ENCODE assay signal across 14 cellular contexts in the genomic region with DNA sequence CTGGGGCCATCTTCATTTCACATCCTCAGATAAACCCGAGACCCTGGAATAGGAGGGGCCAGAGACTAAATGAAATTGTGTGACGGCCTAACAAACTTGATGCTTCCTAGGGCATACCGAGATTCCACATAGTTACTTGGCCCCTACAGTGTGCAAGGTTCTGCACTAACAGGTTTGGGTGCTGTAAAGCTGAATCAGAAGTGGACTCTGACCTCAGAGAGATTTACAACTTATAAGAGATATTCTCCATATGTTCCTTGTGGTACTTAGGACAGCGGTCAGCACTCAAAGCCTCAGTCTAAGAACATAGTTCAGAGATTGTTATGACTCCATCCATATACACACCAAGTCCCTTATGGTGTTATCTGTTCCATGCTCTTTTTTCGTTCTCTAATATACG. TPM values are rescaled to one million over a fixed set of nuclear protein-coding genes. Genes with fewer than 3 reads are reported as not detected.
DNase-seq lines count a peak whose midpoint lies in the region; ATAC-seq and TF ChIP-seq lines count a peak whose summit lies in the region.
"Had no signal": no experiment of that assay in that cellular context is flagged by ENCODE, and none has a peak within 500 bp of the region (broad histone marks: within the 10 kb centered on the region; RNA-seq: fewer than 3 reads in every experiment).

No MANE protein-coding gene starts in this region.

- no peaks in the 10 kb centered on the region for H3K9me2 ChIP-seq in PC-3 (replicated peaks; ENCODE audit: low read length)

- H3K4me3 Mint-ChIP-seq in endodermal cell, result peak overlapping the region; percentile 5
- H3K4me3 Mint-ChIP-seq in nephron progenitor cell, result peak overlapping the region; percentile 64
- H3K4me3 Mint-ChIP-seq: stimulated activated memory B cell treated with anti-CD40 and anti-IgM and Interleukin-4, amounts not matched to agents 10 μg/mL and 1 μg/mL and 100 μg/mL, for 72 hours had no signal

- H3K9ac ChIP-seq in PC-3 (ENCODE audit: low read length) (no peak overlapping the region), endodermal cell (ENCODE audit: extremely low read depth, low read length, poor library complexity, severe bottlenecking) (no peak overlapping the region)

- H3K36me3 ChIP-seq in PC-3 (ENCODE audit: low read depth, low read length) (no peaks in the 10 kb centered on the region), endodermal cell (ENCODE audit: control insufficient read depth, insufficient read depth, low read length) (no peaks in the 10 kb centered on the region)
- H3K36me3 ChIP-seq: brain microvascular endothelial cell had no signal

- H3K4me1 ChIP-seq in PC-3 (ENCODE audit: insufficient read depth, low read length) (peaks cover 13% of the 10 kb centered on the region), endodermal cell (ENCODE audit: control insufficient read depth, insufficient read depth, low read length) (no peaks in the 10 kb centered on the region)

- ATAC-seq in PC-3, result no peak; the same call in 1 of the 2 replicates
- no peak for ATAC-seq in GM21381 (IDR thresholded peaks at IDR 0.05; ENCODE audit: unreplicated experiment)
- ATAC-seq: stimulated activated memory B cell treated with anti-CD40 and anti-IgM and Interleukin-4, amounts not matched to agents 10 μg/mL and 1 μg/mL and 100 μg/mL, for 72 hours had no signal

- H3K27me3 ChIP-seq in PC-3 (ENCODE audit: low read length) (no peaks in the 10 kb centered on the region), endodermal cell (ENCODE audit: control insufficient read depth, insufficient read depth, low read length, poor library complexity, severe bottlenecking) (peaks cover 47% of the 10 kb centered on the region)
- H3K27me3 ChIP-seq: brain microvascular endothelial cell had no signal

- intact Hi-C loops in PC-3 (cut with micrococcal nuclease), result no loop called here

- H3K4me2 ChIP-seq in PC-3 (ENCODE audit: low read length), result peak overlapping the region; percentile 85

- no peaks in the 10 kb centered on the region for H3K9me3 Mint-ChIP-seq in endodermal cell
- no peaks in the 10 kb centered on the region for H3K9me3 Mint-ChIP-seq in nephron progenitor cell
- H3K9me3 Mint-ChIP-seq: stimulated activated memory B cell treated with anti-CD40 and anti-IgM and Interleukin-4, amounts not matched to agents 10 μg/mL and 1 μg/mL and 100 μg/mL, for 72 hours had no signal

- no peak overlapping the region for H3K27ac Mint-ChIP-seq in endodermal cell
- no peak overlapping the region for H3K27ac Mint-ChIP-seq in nephron progenitor cell
- H3K27ac Mint-ChIP-seq: stimulated activated memory B cell treated with anti-CD40 and anti-IgM and Interleukin-4, amounts not matched to agents 10 μg/mL and 1 μg/mL and 100 μg/mL, for 72 hours had no signal

- H3K4me3 ChIP-seq in PC-3 (ENCODE audit: low read length), result no peak overlapping the region; the same call in 1 of the 2 replicates
- no peak overlapping the region for H3K4me3 ChIP-seq in endodermal cell (ENCODE audit: low read length)

- H3K79me2 ChIP-seq in PC-3 (ENCODE audit: low read length), result no peaks in the 10 kb centered on the region

- H3K4me1 Mint-ChIP-seq in endodermal cell (peaks cover 5% of the 10 kb centered on the region), nephron progenitor cell (peaks cover 4% of the 10 kb centered on the region)
- H3K4me1 Mint-ChIP-seq: stimulated activated memory B cell treated with anti-CD40 and anti-IgM and Interleukin-4, amounts not matched to agents 10 μg/mL and 1 μg/mL and 100 μg/mL, for 72 hours had no signal

- no TSS peak for BruUV-seq in PC-3 (replicated peaks; lab: Mats Ljungman, UMichigan)

- H3K27me3 Mint-ChIP-seq in endodermal cell (ENCODE audit: insufficient read depth) (peaks cover 33% of the 10 kb centered on the region), nephron progenitor cell (ENCODE audit: low read depth, poor library complexity) (peaks cover 74% of the 10 kb centered on the region)

- CTCF ChIA-PET in PC-3 (lab: Charles Lee) (no interaction called here), GM10248 (lab: Yijun Ruan, JAX) (interaction anchor here (1.1 kb wide), 1 partner anchor 11 kb away, joined by 3 read pairs; no protein-coding TSS in a partner anchor)

- H3K36me3 Mint-ChIP-seq in endodermal cell (ENCODE audit: low read depth) (no peaks in the 10 kb centered on the region), nephron progenitor cell (ENCODE audit: low read depth) (no peaks in the 10 kb centered on the region)
- H3K36me3 Mint-ChIP-seq: stimulated activated memory B cell treated with anti-CD40 and anti-IgM and Interleukin-4, amounts not matched to agents 10 μg/mL and 1 μg/mL and 100 μg/mL, for 72 hours had no signal

- POLR2A ChIA-PET in PC-3 (lab: Charles Lee; ENCODE audit: unreplicated experiment) (no interaction called here), GM10248 (lab: Yijun Ruan, JAX) (no interaction called here)

- no peak overlapping the region for H2AFZ ChIP-seq in PC-3 (ENCODE audit: low read length)

- WGBS in endodermal cell (ENCODE audit: insufficient coverage in 1 of 2, insufficient read length in 1 of 2), 2 experiments, result 90 to 92% methylated on average over 4 to 6 of the region's 6 CpGs

- H3K9me3 ChIP-seq in PC-3 (ENCODE audit: low read length) (no peaks in the 10 kb centered on the region), endodermal cell (ENCODE audit: control insufficient read depth, low read length) (no peaks in the 10 kb centered on the region)

- H3F3A ChIP-seq in PC-3 (ENCODE audit: low read length, unreplicated experiment), result no peaks in the 10 kb centered on the region

- H3K27ac ChIP-seq in PC-3 (ENCODE audit: low read length), result no peak overlapping the region
- no peak overlapping the region for H3K27ac ChIP-seq in endodermal cell (ENCODE audit: low read depth, low read length)
- H3K27ac ChIP-seq: brain microvascular endothelial cell, foreskin keratinocyte had no signal

- H4K20me1 ChIP-seq in PC-3 (ENCODE audit: low read length), result no peaks in the 10 kb centered on the region

- no peak for TF ChIP-seq CTCF in PC-3 (conservative IDR thresholded peaks at IDR 0.05; ENCODE audit: low read depth, low read length)
- no peak for TF ChIP-seq CTCF in endodermal cell (conservative IDR thresholded peaks at IDR 0.05)
- no peak for TF ChIP-seq CTCF in nephron progenitor cell (IDR thresholded peaks at IDR 0.05)
- no peak for TF ChIP-seq CTCF in GM10248 (IDR thresholded peaks at IDR 0.05; ENCODE audit: control extremely low read depth, extremely low read depth, low read depth, missing control alignments)

- DNase-seq in DMS53 (lab: John Stamatoyannopoulos, UW) (peak; percentile 54), PC-3 (peak; percentile 57), endodermal cell (no peak), nephron progenitor cell (no peak), SKM-1 (lab: John Stamatoyannopoulos, UW; ENCODE audit: unreplicated experiment) (no peak), GM10248 (ENCODE audit: extremely low spot score) (no peak), DMS 273 treated with DMSO at 0.1 percent for 48 hours (lab: John Stamatoyannopoulos, UW) (no peak)
- DNase-seq: activated CD4-positive, CD25-positive, alpha-beta regulatory T cell treated with anti-CD3 and anti-CD28 coated beads, Interleukin-2, amount 50 U/mL, for 72 hours; DMS79; NCI-H2171 had no signal

RNA-seq across cellular contexts. Expression of gene FHIP2A, which starts 55.1 kb away (rescaled TPM):
- 3.7 and 4.6 TPM in 2 replicates for total RNA-seq in PC-3 (2014; rRNA removed)
- 10 to 100 TPM; 24.4 to 28.8 TPM for total RNA-seq in endodermal cell
- polyA plus RNA-seq in endodermal cell (2013, experiment 1 of 2), result 14.6 TPM
- polyA plus RNA-seq in endodermal cell (2013, experiment 2 of 2), result 14.4 TPM

Comparison
In these comparisons a context has a peak if more than half of its experiments do, and no peak if none do; other contexts are left out.
1. DNase-seq: peak in DMS53 (single experiment) and PC-3 (single experiment); none in endodermal cell (single experiment), nephron progenitor cell (single experiment), SKM-1 (single experiment), GM10248 (single experiment) and DMS 273 treated with DMSO at 0.1 percent for 48 hours (single experiment).